ENCODE assay signal across 1 cellular context in the genomic region with DNA sequence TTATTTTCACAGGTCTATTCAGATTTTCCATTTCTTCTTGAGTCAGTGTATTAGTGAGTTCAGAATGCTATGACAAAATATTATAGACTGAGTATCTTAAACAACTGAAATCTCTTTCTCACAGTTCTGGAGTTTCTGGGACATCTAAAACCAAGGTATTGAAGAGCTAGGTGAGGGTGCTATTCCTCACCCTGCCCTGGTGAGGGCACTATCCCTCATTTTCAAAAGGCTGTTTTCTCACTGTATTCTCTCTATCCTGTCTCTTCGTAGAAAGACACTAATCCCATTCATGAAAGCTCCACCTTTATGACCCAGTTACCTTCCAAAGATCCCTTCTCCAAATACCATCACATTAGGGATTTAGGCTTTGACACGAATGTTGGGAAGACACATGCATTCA.
TF ChIP-seq lines count a peak whose summit lies in the region.

No MANE protein-coding gene starts in this region.

TF ChIP-seq in SK-N-SH treated with all-trans-retinoic acid at 6 μM for 48 hours, 23 proteins besides CTCF, POLR2A, EP300 and RAD21 (continued from another document):
- TF ChIP-seq CSRNP3 (CRISPR knock-in tag; IDR thresholded peaks at IDR 0.05), result no peak
- no peak for TF ChIP-seq ZNF565 (CRISPR knock-in tag; conservative IDR thresholded peaks at IDR 0.05; ENCODE audit: low read depth)
- TF ChIP-seq PATZ1 (CRISPR knock-in tag; IDR thresholded peaks at IDR 0.05; ENCODE audit: borderline replicate concordance), result no peak
- TF ChIP-seq, protein P1, sequence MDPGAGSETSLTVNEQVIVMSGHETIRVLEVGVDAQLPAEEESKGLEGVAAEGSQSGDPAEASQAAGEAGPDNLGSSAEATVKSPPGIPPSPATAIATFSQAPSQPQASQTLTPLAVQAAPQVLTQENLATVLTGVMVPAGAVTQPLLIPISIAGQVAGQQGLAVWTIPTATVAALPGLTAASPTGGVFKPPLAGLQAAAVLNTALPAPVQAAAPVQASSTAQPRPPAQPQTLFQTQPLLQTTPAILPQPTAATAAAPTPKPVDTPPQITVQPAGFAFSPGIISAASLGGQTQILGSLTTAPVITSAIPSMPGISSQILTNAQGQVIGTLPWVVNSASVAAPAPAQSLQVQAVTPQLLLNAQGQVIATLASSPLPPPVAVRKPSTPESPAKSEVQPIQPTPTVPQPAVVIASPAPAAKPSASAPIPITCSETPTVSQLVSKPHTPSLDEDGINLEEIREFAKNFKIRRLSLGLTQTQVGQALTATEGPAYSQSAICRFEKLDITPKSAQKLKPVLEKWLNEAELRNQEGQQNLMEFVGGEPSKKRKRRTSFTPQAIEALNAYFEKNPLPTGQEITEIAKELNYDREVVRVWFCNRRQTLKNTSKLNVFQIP (CRISPR knock-in tag; IDR thresholded peaks at IDR 0.05; ENCODE audit: borderline replicate concordance, low read depth), result no peak
